In the genomic region with DNA sequence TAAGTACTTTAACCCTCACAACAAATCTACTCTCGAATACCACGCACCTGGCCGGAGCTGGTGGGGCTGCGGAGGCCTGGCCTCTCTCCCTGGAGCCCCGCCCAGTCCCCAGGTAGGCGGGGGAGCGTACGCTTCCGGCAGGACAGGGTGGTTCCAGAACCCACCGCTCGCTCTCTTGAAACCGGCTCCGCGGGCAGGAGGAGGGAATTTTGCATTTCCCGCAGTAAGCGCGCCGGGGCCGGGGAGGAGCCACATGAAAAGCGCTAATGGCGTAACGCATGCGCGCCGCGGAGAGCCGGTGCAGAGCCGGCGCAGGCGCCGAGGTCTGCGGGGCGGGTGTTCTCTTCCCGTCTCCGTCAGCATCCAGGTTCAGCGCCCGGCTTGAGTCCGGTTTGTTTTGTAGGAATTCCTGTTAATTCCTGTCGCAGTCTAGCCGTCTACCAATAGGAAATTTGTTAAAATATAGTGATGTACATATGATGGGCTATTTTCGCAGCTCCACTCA, we compare ENCODE assay signal across 1 cellular context.
TF ChIP-seq lines count a peak whose summit lies in the region.

No MANE protein-coding gene starts in this region.

TF ChIP-seq in HepG2, 621 proteins besides CTCF, POLR2A, EP300 and RAD21 (continued from another document and continues in another):
- TF ChIP-seq ZNF280D (CRISPR knock-in tag; IDR thresholded peaks at IDR 0.05) (no peak), ZNF780A (CRISPR knock-in tag; IDR thresholded peaks at IDR 0.05) (no peak), KAT2B (IDR thresholded peaks at IDR 0.05; ENCODE audit: borderline replicate concordance, low read depth, low read length) (no peak), NFKBIZ (CRISPR knock-in tag; IDR thresholded peaks at IDR 0.05) (no peak), GPN1 (CRISPR knock-in tag; IDR thresholded peaks at IDR 0.05; ENCODE audit: borderline replicate concordance) (no peak), ZNF280B (CRISPR knock-in tag; IDR thresholded peaks at IDR 0.05; ENCODE audit: borderline replicate concordance) (no peak), GATA4 (IDR thresholded peaks at IDR 0.05; ENCODE audit: borderline replicate concordance, low read depth) (no peak), CBFB (CRISPR knock-in tag; IDR thresholded peaks at IDR 0.05) (peak; percentile 17; the same call in 1 of the 2 replicates), IRX3 (CRISPR knock-in tag; IDR thresholded peaks at IDR 0.05; ENCODE audit: borderline replicate concordance, low read depth) (no peak), ZNF101 (CRISPR knock-in tag; IDR thresholded peaks at IDR 0.05; ENCODE audit: borderline replicate concordance, low read depth) (no peak), FOXC1 (CRISPR knock-in tag; IDR thresholded peaks at IDR 0.05; ENCODE audit: borderline replicate concordance) (no peak), PREB (CRISPR knock-in tag; IDR thresholded peaks at IDR 0.05) (no peak), HNF4G (IDR thresholded peaks at IDR 0.05; ENCODE audit: borderline replicate concordance, low read depth, low read length) (no peak), HNF4G (CRISPR knock-in tag; IDR thresholded peaks at IDR 0.05; ENCODE audit: borderline replicate concordance, low read depth) (no peak), MAFG (CRISPR knock-in tag; IDR thresholded peaks at IDR 0.05) (no peak), ZNF354B (CRISPR knock-in tag; IDR thresholded peaks at IDR 0.05) (no peak), NFATC3 (CRISPR knock-in tag; IDR thresholded peaks at IDR 0.05) (no peak), ZNF7 (CRISPR knock-in tag; IDR thresholded peaks at IDR 0.05) (no peak), RARA (CRISPR knock-in tag; IDR thresholded peaks at IDR 0.05) (no peak), ZNF672 (CRISPR knock-in tag; IDR thresholded peaks at IDR 0.05) (no peak), GABPB1 (CRISPR knock-in tag; IDR thresholded peaks at IDR 0.05) (peak; percentile 81), ZNF260 (CRISPR knock-in tag; IDR thresholded peaks at IDR 0.05; ENCODE audit: borderline replicate concordance, low read depth) (no peak), ZMYM3 (CRISPR knock-in tag; IDR thresholded peaks at IDR 0.05) (no peak), ZBTB2 (CRISPR knock-in tag; IDR thresholded peaks at IDR 0.05; ENCODE audit: low read depth) (no peak), SMC3 (IDR thresholded peaks at IDR 0.05; ENCODE audit: low read length) (no peak), CC2D1A (CRISPR knock-in tag; IDR thresholded peaks at IDR 0.05) (no peak), SMYD3 (CRISPR knock-in tag; IDR thresholded peaks at IDR 0.05) (no peak), ZNF281 (CRISPR knock-in tag; IDR thresholded peaks at IDR 0.05; ENCODE audit: borderline replicate concordance) (no peak), FOXA1 (IDR thresholded peaks at IDR 0.05) (no peak), FOXA1 (CRISPR knock-in tag; IDR thresholded peaks at IDR 0.05) (no peak), ZNF451 (CRISPR knock-in tag; IDR thresholded peaks at IDR 0.05) (no peak), REST (IDR thresholded peaks at IDR 0.05; ENCODE audit: borderline replicate concordance in 1 of 2, low read depth in 1 of 2, low read length in 2 of 2) (no peak), BRCA1 (CRISPR knock-in tag; IDR thresholded peaks at IDR 0.05) (no peak)
- TF ChIP-seq, protein P1, sequence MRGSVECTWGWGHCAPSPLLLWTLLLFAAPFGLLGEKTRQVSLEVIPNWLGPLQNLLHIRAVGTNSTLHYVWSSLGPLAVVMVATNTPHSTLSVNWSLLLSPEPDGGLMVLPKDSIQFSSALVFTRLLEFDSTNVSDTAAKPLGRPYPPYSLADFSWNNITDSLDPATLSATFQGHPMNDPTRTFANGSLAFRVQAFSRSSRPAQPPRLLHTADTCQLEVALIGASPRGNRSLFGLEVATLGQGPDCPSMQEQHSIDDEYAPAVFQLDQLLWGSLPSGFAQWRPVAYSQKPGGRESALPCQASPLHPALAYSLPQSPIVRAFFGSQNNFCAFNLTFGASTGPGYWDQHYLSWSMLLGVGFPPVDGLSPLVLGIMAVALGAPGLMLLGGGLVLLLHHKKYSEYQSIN (CRISPR knock-in tag; IDR thresholded peaks at IDR 0.05; ENCODE audit: borderline replicate concordance): no peak
- TF ChIP-seq, protein P2, sequence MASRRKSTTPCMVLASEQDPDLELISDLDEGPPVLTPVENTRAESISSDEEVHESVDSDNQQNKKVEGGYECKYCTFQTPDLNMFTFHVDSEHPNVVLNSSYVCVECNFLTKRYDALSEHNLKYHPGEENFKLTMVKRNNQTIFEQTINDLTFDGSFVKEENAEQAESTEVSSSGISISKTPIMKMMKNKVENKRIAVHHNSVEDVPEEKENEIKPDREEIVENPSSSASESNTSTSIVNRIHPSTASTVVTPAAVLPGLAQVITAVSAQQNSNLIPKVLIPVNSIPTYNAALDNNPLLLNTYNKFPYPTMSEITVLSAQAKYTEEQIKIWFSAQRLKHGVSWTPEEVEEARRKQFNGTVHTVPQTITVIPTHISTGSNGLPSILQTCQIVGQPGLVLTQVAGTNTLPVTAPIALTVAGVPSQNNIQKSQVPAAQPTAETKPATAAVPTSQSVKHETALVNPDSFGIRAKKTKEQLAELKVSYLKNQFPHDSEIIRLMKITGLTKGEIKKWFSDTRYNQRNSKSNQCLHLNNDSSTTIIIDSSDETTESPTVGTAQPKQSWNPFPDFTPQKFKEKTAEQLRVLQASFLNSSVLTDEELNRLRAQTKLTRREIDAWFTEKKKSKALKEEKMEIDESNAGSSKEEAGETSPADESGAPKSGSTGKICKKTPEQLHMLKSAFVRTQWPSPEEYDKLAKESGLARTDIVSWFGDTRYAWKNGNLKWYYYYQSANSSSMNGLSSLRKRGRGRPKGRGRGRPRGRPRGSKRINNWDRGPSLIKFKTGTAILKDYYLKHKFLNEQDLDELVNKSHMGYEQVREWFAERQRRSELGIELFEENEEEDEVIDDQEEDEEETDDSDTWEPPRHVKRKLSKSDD (CRISPR knock-in tag; IDR thresholded peaks at IDR 0.05; ENCODE audit: low read depth): peak; percentile 61; the same call in 1 of the 2 replicates
- TF ChIP-seq, protein P3, sequence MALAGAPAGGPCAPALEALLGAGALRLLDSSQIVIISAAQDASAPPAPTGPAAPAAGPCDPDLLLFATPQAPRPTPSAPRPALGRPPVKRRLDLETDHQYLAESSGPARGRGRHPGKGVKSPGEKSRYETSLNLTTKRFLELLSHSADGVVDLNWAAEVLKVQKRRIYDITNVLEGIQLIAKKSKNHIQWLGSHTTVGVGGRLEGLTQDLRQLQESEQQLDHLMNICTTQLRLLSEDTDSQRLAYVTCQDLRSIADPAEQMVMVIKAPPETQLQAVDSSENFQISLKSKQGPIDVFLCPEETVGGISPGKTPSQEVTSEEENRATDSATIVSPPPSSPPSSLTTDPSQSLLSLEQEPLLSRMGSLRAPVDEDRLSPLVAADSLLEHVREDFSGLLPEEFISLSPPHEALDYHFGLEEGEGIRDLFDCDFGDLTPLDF (CRISPR knock-in tag; IDR thresholded peaks at IDR 0.05): no peak
- TF ChIP-seq, protein P4, sequence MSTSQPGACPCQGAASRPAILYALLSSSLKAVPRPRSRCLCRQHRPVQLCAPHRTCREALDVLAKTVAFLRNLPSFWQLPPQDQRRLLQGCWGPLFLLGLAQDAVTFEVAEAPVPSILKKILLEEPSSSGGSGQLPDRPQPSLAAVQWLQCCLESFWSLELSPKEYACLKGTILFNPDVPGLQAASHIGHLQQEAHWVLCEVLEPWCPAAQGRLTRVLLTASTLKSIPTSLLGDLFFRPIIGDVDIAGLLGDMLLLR (CRISPR knock-in tag; IDR thresholded peaks at IDR 0.05): no peak
